9 cellular contexts compared by ENCODE assay signal in genomic region chr10:102398172-102399020, GRCh38. TPM values are rescaled to one million over a fixed set of nuclear protein-coding genes. Genes with fewer than 3 reads are reported as not detected.
DNase-seq lines count a peak whose midpoint lies in the region; ATAC-seq and TF ChIP-seq lines count a peak whose summit lies in the region.
"Had no signal": no experiment of that assay in that cellular context is flagged by ENCODE, and none has a peak within 500 bp of the region (broad histone marks: within the 10 kb centered on the region; RNA-seq: fewer than 3 reads in every experiment).

No MANE protein-coding gene starts in this region.

- no peak overlapping the region for H2AFZ ChIP-seq in Karpas-422 (ENCODE audit: low read length)

- intact Hi-C loops in CD4-positive, alpha-beta T cell (cut with DNase I, micrococcal nuclease): loop anchor here (1.0 to 10.0 kb wide), 6 partner anchors 12 to 346 kb away; partner anchors contain the start of genes GBF1 (in 1 of the 2), TRIM8 (in 1 of the 2) and WBP1L (in 1 of the 2)
- intact Hi-C loops in ovary (cut with DNase I): loop anchor here in 1 of 4 donors (5.0 to 10.0 kb wide), 2 partner anchors 84 to 186 kb away; no protein-coding TSS in a partner anchor
- intact Hi-C loops in esophagus squamous epithelium (cut with DNase I): no loop called here

- ATAC-seq in CD4-positive, alpha-beta T cell (ENCODE audit: poor library complexity): no peak

- no peaks in the 10 kb centered on the region for H3K9me3 ChIP-seq in CD4-positive, alpha-beta T cell (ENCODE audit: control insufficient read depth, low read length)
- no peaks in the 10 kb centered on the region for H3K9me3 ChIP-seq in Karpas-422 (ENCODE audit: low read length)
- H3K9me3 ChIP-seq in ovary: no peaks in the 10 kb centered on the region
- H3K9me3 ChIP-seq in esophagus squamous epithelium: no peaks in the 10 kb centered on the region

- peak overlapping the region; percentile 100 for H3K27ac Mint-ChIP-seq in CD4-positive, alpha-beta T cell
- H3K27ac Mint-ChIP-seq in chondrocyte (ENCODE audit: unreplicated experiment): peak overlapping the region; percentile 65

- no peaks in the 10 kb centered on the region for H4K20me1 ChIP-seq in Karpas-422 (ENCODE audit: insufficient read depth, low read depth, low read length)

- no peaks in the 10 kb centered on the region for H3K27me3 Mint-ChIP-seq in CD4-positive, alpha-beta T cell
- H3K27me3 Mint-ChIP-seq in chondrocyte (ENCODE audit: low read depth): no peaks in the 10 kb centered on the region

- H3K9me3 Mint-ChIP-seq in CD4-positive, alpha-beta T cell: no peaks in the 10 kb centered on the region
- H3K9me3 Mint-ChIP-seq in chondrocyte (ENCODE audit: low read depth): no peaks in the 10 kb centered on the region

- peak overlapping the region; percentile 64 for H3K4me2 ChIP-seq in Karpas-422 (ENCODE audit: low read depth, low read length, poor library complexity, severe bottlenecking)

- peaks cover 49% of the 10 kb centered on the region for H3K4me1 Mint-ChIP-seq in CD4-positive, alpha-beta T cell (ENCODE audit: low read depth)
- H3K4me1 Mint-ChIP-seq in chondrocyte (ENCODE audit: low read depth): peaks cover 53% of the 10 kb centered on the region

- CTCF ChIA-PET in CD4-positive, alpha-beta T cell (lab: Charles Lee): interaction anchor here (0.7 to 2.4 kb wide), 10 partner anchors 14 to 180 kb away, joined by 3 to 14 read pairs (median 5); partner anchors contain the start of genes ACTR1A, FBXL15 and SUFU

- peak overlapping the region; percentile 92 for H3K4me3 Mint-ChIP-seq in CD4-positive, alpha-beta T cell
- peak overlapping the region; percentile 62 for H3K4me3 Mint-ChIP-seq in chondrocyte (ENCODE audit: unreplicated experiment)

- DNase-seq in CD4-positive, alpha-beta T cell: peak in 1 of 10 experiments; percentile 10
- DNase-seq in Karpas-422 (no peak), chondrocyte (ENCODE audit: low spot score) (no peak), ovary (peak in 2 of 5 donors; percentile 17 to 51), COR-L47 (lab: John Stamatoyannopoulos, UW) (no peak), DMS 273 treated with DMSO at 0.1 percent for 48 hours (lab: John Stamatoyannopoulos, UW) (no peak), islet precursor cell (no peak), esophagus squamous epithelium (lab: John Stamatoyannopoulos, UW) (no peak)
- DNase-seq: activated CD4-positive, alpha-beta T cell treated with anti-CD3 and anti-CD28 coated beads for 4 hours had no signal

- TF ChIP-seq POLR2A in ovary (IDR thresholded peaks at IDR 0.05): no peak
- no peak for TF ChIP-seq POLR2A in esophagus squamous epithelium (IDR thresholded peaks at IDR 0.05)

- no peaks in the 10 kb centered on the region for H3K79me2 ChIP-seq in Karpas-422 (ENCODE audit: low read length)

- TF ChIP-seq CTCF in CD4-positive, alpha-beta T cell (IDR thresholded peaks at IDR 0.05): no peak
- TF ChIP-seq CTCF in chondrocyte (IDR thresholded peaks at IDR 0.05) (no peak), ovary (IDR thresholded peaks at IDR 0.05) (no peak), esophagus squamous epithelium (IDR thresholded peaks at IDR 0.05) (no peak)

- TF ChIP-seq EP300 in ovary (IDR thresholded peaks at IDR 0.05): no peak

- POLR2A ChIA-PET in CD4-positive, alpha-beta T cell (lab: Charles Lee): interaction anchor here (0.7 to 4.1 kb wide), 8 partner anchors 11 to 246 kb away, joined by 3 to 34 read pairs (median 10); partner anchors contain the start of genes C10orf95, FBXL15 and NOLC1

- no peaks in the 10 kb centered on the region for H3K9me2 ChIP-seq in Karpas-422 (replicated peaks; ENCODE audit: insufficient read depth, low read length)

- H3K36me3 ChIP-seq in Karpas-422 (ENCODE audit: insufficient read depth, low read length): no peaks in the 10 kb centered on the region
- no peaks in the 10 kb centered on the region for H3K36me3 ChIP-seq in ovary
- peaks cover 17 to 57% (median 27%) of the 10 kb centered on the region in 3 donors for H3K36me3 ChIP-seq in esophagus squamous epithelium

- H3K4me1 ChIP-seq in Karpas-422 (ENCODE audit: low read length) (peaks cover 27% of the 10 kb centered on the region), ovary (ENCODE audit: insufficient read depth) (peaks cover 11% of the 10 kb centered on the region), esophagus squamous epithelium (peaks cover 35 to 79% (median 42%) of the 10 kb centered on the region in 3 donors)

- H3K27me3 ChIP-seq in CD4-positive, alpha-beta T cell (ENCODE audit: control insufficient read depth, insufficient read depth, low read length): no peaks in the 10 kb centered on the region
- H3K27me3 ChIP-seq in Karpas-422 (ENCODE audit: low read length) (no peaks in the 10 kb centered on the region), ovary (no peaks in the 10 kb centered on the region), esophagus squamous epithelium (no peaks in the 10 kb centered on the region)

- H3K27ac ChIP-seq in CD4-positive, alpha-beta T cell (ENCODE audit: low read depth, low read length): peak overlapping the region; percentile 88
- H3K27ac ChIP-seq in Karpas-422 (ENCODE audit: low read length): no peak overlapping the region
- H3K27ac ChIP-seq in ovary: peak overlapping the region; percentile 90 to 92
- peak overlapping the region in 2 of 4 donors; percentile 87 to 95 for H3K27ac ChIP-seq in esophagus squamous epithelium

- H3K36me3 Mint-ChIP-seq in CD4-positive, alpha-beta T cell (ENCODE audit: low read depth): peaks cover 67% of the 10 kb centered on the region
- H3K36me3 Mint-ChIP-seq in chondrocyte (ENCODE audit: low read depth): peaks cover 8% of the 10 kb centered on the region

- WGBS in ovary, 3 donors: 81 to 83% (median 83%) methylated on average over 21 of the region's 21 CpGs
- WGBS in esophagus squamous epithelium, 2 donors: 76 to 78% methylated on average over 11 to 15 of the region's 21 CpGs

- peak overlapping the region; percentile 61; the same call in 1 of the 2 replicates for H3K9ac ChIP-seq in Karpas-422 (ENCODE audit: low read length)

- H3K4me3 ChIP-seq in Karpas-422 (ENCODE audit: low read length) (peak overlapping the region; percentile 69; the same call in 1 of the 2 replicates), ovary (no peak overlapping the region), esophagus squamous epithelium (peak overlapping the region in 2 of 4 donors; percentile 74 to 78)

RNA-seq across cellular contexts. Expression of gene NFKB2, which starts 2.9 kb away (rescaled TPM):
- 100 to 1,000 TPM; 240 to 256 TPM for total RNA-seq in CD4-positive, alpha-beta T cell
- 3.1 and 7.4 TPM in 2 replicates for total RNA-seq in Karpas-422 (2014; rRNA removed; shearing (Covaris generic); ENCODE audit: low replicate concordance)
- total RNA-seq in chondrocyte: 29.4 to 38.0 TPM (median 35.9 TPM) in 3 replicates
- total RNA-seq in ovary: 10 to 100 TPM; 18.5 to 42.6 (median 35.9) TPM
- 10 to 100 TPM; 16.3 to 20.5 TPM for polyA plus RNA-seq in ovary
- 10 to 100 TPM; 10.7 to 20.2 (median 15.6) TPM for total RNA-seq in esophagus squamous epithelium

RNA-seq across cellular contexts. Expression of gene PSD, which starts 20.2 kb away (rescaled TPM):
- 10 to 100 TPM; 16.7 to 17.8 TPM for total RNA-seq in CD4-positive, alpha-beta T cell
- 0.19 and 0.61 TPM in 2 replicates for total RNA-seq in Karpas-422 (2014; rRNA removed; shearing (Covaris generic); ENCODE audit: low replicate concordance)
- total RNA-seq in chondrocyte: 3.0 to 4.0 TPM (median 4.0 TPM) in 3 replicates
- total RNA-seq in ovary: 10 to 100 TPM in 6 of 7 donors, 1 to 10 TPM in 1; 4.4 to 34.7 (median 24.5) TPM
- 10 to 100 TPM in 1 of 2 donors, 1 to 10 TPM in 1; 4.6 to 12.4 TPM for polyA plus RNA-seq in ovary
- total RNA-seq in esophagus squamous epithelium: 1 to 10 TPM in 2 of 4 donors, under 1 TPM in 2; 0.22 to 3.4 (median 0.93) TPM

RNA-seq across cellular contexts. Expression of gene FBXL15, which starts 22.2 kb away (rescaled TPM):
- total RNA-seq in CD4-positive, alpha-beta T cell: 10 to 100 TPM; 10.2 to 10.4 TPM
- total RNA-seq in Karpas-422 (2014; rRNA removed; shearing (Covaris generic); ENCODE audit: low replicate concordance): 2.4 and 3.6 TPM in 2 replicates
- total RNA-seq in chondrocyte (8.8 to 10.1 TPM (median 9.0 TPM) in 3 replicates), ovary (10 to 100 TPM; 13.5 to 31.1 (median 19.3) TPM), esophagus squamous epithelium (10 to 100 TPM; 10.6 to 20.2 (median 18.8) TPM)
- polyA plus RNA-seq in ovary: 10 to 100 TPM in 1 of 2 donors, under 1 TPM in 1; 0.25 to 17.9 TPM

RNA-seq across cellular contexts. Expression of gene CUEDC2, which starts 34.0 kb away (rescaled TPM):
- total RNA-seq in CD4-positive, alpha-beta T cell: 10 to 100 TPM; 25.5 to 25.6 TPM
- 27.1 and 34.1 TPM in 2 replicates for total RNA-seq in Karpas-422 (2014; rRNA removed; shearing (Covaris generic); ENCODE audit: low replicate concordance)
- total RNA-seq in chondrocyte: 55.1 to 64.3 TPM (median 57.7 TPM) in 3 replicates
- total RNA-seq in ovary: 10 to 100 TPM; 47.7 to 70.8 (median 61.7) TPM
- polyA plus RNA-seq in ovary: 10 to 100 TPM; 34.7 to 76.5 TPM
- 10 to 100 TPM; 16.6 to 37.6 (median 27.0) TPM for total RNA-seq in esophagus squamous epithelium

RNA-seq across cellular contexts. Expression of gene C10orf95, which starts 52.9 kb away (rescaled TPM):
- total RNA-seq in CD4-positive, alpha-beta T cell: under 1 TPM; 0.16 to 0.28 TPM
- total RNA-seq in Karpas-422 (2014; rRNA removed; shearing (Covaris generic); ENCODE audit: low replicate concordance): 0.78 TPM in 1 of 2 replicates, not detected in the other
- total RNA-seq in chondrocyte: not detected in 3 replicates
- 10 to 100 TPM in 1 of 7 donors, 1 to 10 TPM in 1, under 1 TPM in 3, not detected in 2; 0.37 to 22.3 (median 0.60) TPM for total RNA-seq in ovary
- polyA plus RNA-seq in ovary: under 1 TPM in 1 of 2 donors, not detected in 1; 0.11 TPM
- total RNA-seq in esophagus squamous epithelium: 1 to 10 TPM in 2 of 4 donors, under 1 TPM in 1, not detected in 1; 0.23 to 1.9 (median 1.1) TPM
